In the genomic region with DNA sequence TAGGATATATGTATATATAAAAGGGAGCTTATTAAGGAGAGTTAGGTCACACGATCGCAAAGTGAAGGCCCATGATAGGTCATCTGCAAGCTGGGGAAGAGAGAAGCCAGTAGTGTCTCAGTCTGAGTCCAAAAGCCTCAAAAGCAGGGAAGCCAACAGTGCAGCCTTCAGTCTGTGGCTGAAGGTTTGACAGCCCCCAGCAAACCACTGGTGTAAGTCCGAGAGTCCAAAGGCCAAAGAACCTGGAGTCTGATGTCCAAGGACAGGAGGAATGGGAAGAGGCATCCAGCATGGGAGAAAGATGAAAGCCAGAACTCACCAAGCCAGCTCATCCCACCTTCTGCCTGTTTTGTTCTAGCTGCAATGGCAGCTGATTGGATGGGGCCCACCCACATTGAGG, we compare ENCODE assay signal across 8 cellular contexts.
"Had no signal": no experiment of that assay in that cellular context is flagged by ENCODE, and none has a peak within 500 bp of the region (broad histone marks: within the 10 kb centered on the region; RNA-seq: fewer than 3 reads in every experiment).

No MANE protein-coding gene starts in this region.

- H3K9me3 ChIP-seq: HAP-1 had no signal

- DNase-seq: GM23248, GOT3, H7, H9, HCEC 1CT, HFFc6 had no signal

- H3K4me1 ChIP-seq: HAP-1 had no signal

- H3K36me3 ChIP-seq: HAP-1 had no signal

- H3K27ac ChIP-seq: GM23248 had no signal

- H3K4me3 ChIP-seq: GM23248, GM23338, HAP-1 had no signal
